ENCODE assay signal across 16 cellular contexts in the genomic region with DNA sequence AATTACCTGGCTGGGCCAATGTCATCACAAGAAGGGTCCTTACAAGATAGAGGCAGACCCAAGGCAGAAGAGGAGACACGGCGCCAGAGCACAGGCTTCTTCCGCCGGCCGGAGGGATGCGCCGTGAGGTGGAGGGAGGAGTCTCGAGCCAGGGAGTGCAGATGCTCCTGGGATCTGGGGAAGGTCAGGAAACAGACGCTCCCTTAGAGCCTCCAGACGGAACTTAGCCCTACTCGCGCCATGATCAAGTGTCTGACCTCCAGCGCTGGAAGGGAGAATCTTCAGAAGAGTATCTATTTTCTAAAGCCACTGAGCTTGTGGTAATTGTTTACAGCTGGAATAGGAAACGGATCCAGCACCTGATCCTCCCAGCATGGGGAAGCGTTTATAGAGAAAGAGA.
DNase-seq lines count a peak whose midpoint lies in the region; ATAC-seq, FAIRE-seq and TF ChIP-seq lines count a peak whose summit lies in the region.
"Had no signal": no experiment of that assay in that cellular context is flagged by ENCODE, and none has a peak within 500 bp of the region (broad histone marks: within the 10 kb centered on the region; RNA-seq: fewer than 3 reads in every experiment).

No MANE protein-coding gene starts in this region.

- H2AFZ ChIP-seq in H1 (ENCODE audit: low read length) = peak overlapping the region; percentile 39; the same call in 1 of the 2 replicates

- no peak overlapping the region for H3K27ac Mint-ChIP-seq in osteocyte (ENCODE audit: unreplicated experiment)
- H3K27ac Mint-ChIP-seq: B cell; CD8-positive, alpha-beta T cell had no signal

- H3K9me3 ChIP-seq in H1 (ENCODE audit: insufficient read depth in 2 of 2, low read depth in 1 of 2, low read length in 1 of 2) (no peaks in the 10 kb centered on the region), body of pancreas (no peaks in the 10 kb centered on the region)
- H3K9me3 ChIP-seq: HAP-1 had no signal

- H3K27me3 Mint-ChIP-seq in osteocyte (ENCODE audit: unreplicated experiment) = no peaks in the 10 kb centered on the region
- H3K27me3 Mint-ChIP-seq: B cell had no signal

- no peak overlapping the region for H4K5ac ChIP-seq in H1 (ENCODE audit: insufficient read length, low read depth, low read length)

- no peaks in the 10 kb centered on the region for H3K79me1 ChIP-seq in H1 (ENCODE audit: low read depth, low read length)

- TF ChIP-seq POLR2A in H1 (IDR thresholded peaks at IDR 0.05; ENCODE audit: control extremely low read depth in 1 of 2, low read depth in 2 of 2, low read length in 2 of 2) (no peak), body of pancreas (IDR thresholded peaks at IDR 0.05) (no peak)

- H2BK120ac ChIP-seq in H1 (replicated peaks; ENCODE audit: low read depth, low read length) = no peak overlapping the region

- no peak overlapping the region for H3K4me2 ChIP-seq in H1 (ENCODE audit: insufficient read depth in 1 of 2, low read depth in 2 of 2, low read length in 2 of 2)
- H3K4me2 ChIP-seq: BLaER1 treated with 17β-estradiol and CSF1 and Interleukin-3, amounts not matched to agents 10 nM and 100 nM had no signal

- DNase-seq in cardiac septum (ENCODE audit: low spot score) = peak; percentile 39
- no peak for DNase-seq in Right ventricle myocardium inferior (ENCODE audit: missing footprints)
- DNase-seq in H1 (ENCODE audit: low read depth in 1 of 2, low spot score in 2 of 2) = no peak
- peak; percentile 66 for DNase-seq in osteocyte (ENCODE audit: extremely low spot score, unreplicated experiment)
- DNase-seq in SIG-M5 (lab: John Stamatoyannopoulos, UW) = no peak
- no peak for DNase-seq in body of pancreas
- no peak for DNase-seq in HuH-7 (ENCODE audit: low spot score)
- DNase-seq: Calu3; CD8-positive, alpha-beta T cell; DMS79 treated with DMSO at 0.1 percent for 48 hours; GF-D8; GOT3 had no signal

- no peaks in the 10 kb centered on the region for H3K79me2 ChIP-seq in H1 (ENCODE audit: control insufficient read depth in 1 of 2, insufficient read depth in 2 of 2, low read length in 2 of 2)

- H3K4me3 ChIP-seq in H1 (ENCODE audit: extremely low read depth in 1 of 4, insufficient read depth in 2 of 4, low read depth in 3 of 4, low read length in 4 of 4) = no peak overlapping the region
- no peak overlapping the region for H3K4me3 ChIP-seq in body of pancreas
- H3K4me3 ChIP-seq: BLaER1 treated with 17β-estradiol and CSF1 and Interleukin-3, amounts not matched to agents 10 nM and 100 nM; HAP-1 had no signal

- H3K56ac ChIP-seq in H1 (replicated peaks; ENCODE audit: insufficient read length, low read depth, low read length) = no peak overlapping the region

- H3K23me2 ChIP-seq in H1 (ENCODE audit: low read depth, low read length) = no peaks in the 10 kb centered on the region

- H2BK15ac ChIP-seq in H1 (ENCODE audit: low read length) = no peak overlapping the region

- no peak overlapping the region for H3K18ac ChIP-seq in H1 (ENCODE audit: extremely low read depth, low read length)

- H3K9me3 Mint-ChIP-seq in osteocyte (ENCODE audit: unreplicated experiment) = peaks cover 49% of the 10 kb centered on the region
- H3K9me3 Mint-ChIP-seq: CD8-positive, alpha-beta T cell had no signal

- CTCF ChIA-PET in H1 (lab: Charles Lee; ENCODE audit: partially characterized antibody) = no interaction called here

- no peaks in the 10 kb centered on the region for H3K36me3 Mint-ChIP-seq in osteocyte (ENCODE audit: unreplicated experiment)
- H3K36me3 Mint-ChIP-seq: CD8-positive, alpha-beta T cell had no signal

- H2BK5ac ChIP-seq in H1 (ENCODE audit: low read depth, low read length) = no peak overlapping the region

- FAIRE-seq in H1 (lab: Jason Lieb, UNC) = no peak
- FAIRE-seq: HepG2 had no signal

- no peak overlapping the region for H3K9ac ChIP-seq in H1 (replicated peaks in 1 of 4; ENCODE audit: extremely low read depth in 1 of 4, low read depth in 3 of 4, low read length in 3 of 4)
- H3K9ac ChIP-seq: BLaER1 treated with 17β-estradiol and CSF1 and Interleukin-3, amounts not matched to agents 10 nM and 100 nM had no signal

- no peak overlapping the region for H3K23ac ChIP-seq in H1 (ENCODE audit: insufficient read length)

- 89% methylated on average over 15 of the region's 15 CpGs; no CpG with 5 or more reads in 1 of the 2 experiments for WGBS in H1 (ENCODE audit: extremely low coverage in 1 of 2, insufficient coverage in 1 of 2, insufficient read length in 1 of 2, insufficient replicate concordance in 2 of 2, low coverage in 1 of 2, low lambda C conversion rate in 2 of 2, missing lambda C conversion rate in 1 of 2), 2 experiments
- WGBS in body of pancreas, 2 donors = 73 to 83% methylated on average over 15 of the region's 15 CpGs

- intact Hi-C loops in cardiac septum (cut with DNase I) (no loop called here), Right ventricle myocardium inferior (cut with DNase I) (no loop called here), body of pancreas (cut with DNase I) (no loop called here)

- H4K91ac ChIP-seq in H1 (replicated peaks; ENCODE audit: insufficient read length, low read length) = no peak overlapping the region

- no peak for ATAC-seq in Right ventricle myocardium inferior
- ATAC-seq in body of pancreas = no peak
- ATAC-seq: CD8-positive, alpha-beta T cell; HepG2 had no signal

- POLR2A ChIA-PET in H1 (lab: Charles Lee; ENCODE audit: partially characterized antibody) = no interaction called here

- H2AK5ac ChIP-seq in H1 (ENCODE audit: low read depth, low read length) = no peak overlapping the region

- H4K8ac ChIP-seq in H1 (ENCODE audit: extremely low read depth, insufficient read depth, low read length) = no peak overlapping the region

- no peak overlapping the region for H3K4me3 Mint-ChIP-seq in osteocyte (ENCODE audit: unreplicated experiment)
- H3K4me3 Mint-ChIP-seq: B cell; CD8-positive, alpha-beta T cell had no signal

- no peak for TF ChIP-seq EP300 in H1 (IDR thresholded peaks at IDR 0.05; ENCODE audit: borderline replicate concordance in 1 of 2, low read depth in 2 of 2, low read length in 2 of 2)

- H4K20me1 ChIP-seq in H1 (replicated peaks in 1 of 2; ENCODE audit: control insufficient read depth in 1 of 2, insufficient read depth in 2 of 2, low read length in 2 of 2) = no peaks in the 10 kb centered on the region
- H4K20me1 ChIP-seq: BLaER1 treated with 17β-estradiol and CSF1 and Interleukin-3, amounts not matched to agents 10 nM and 100 nM had no signal

- H3K4me1 Mint-ChIP-seq in osteocyte (ENCODE audit: unreplicated experiment) = no peaks in the 10 kb centered on the region
- H3K4me1 Mint-ChIP-seq: B cell had no signal

- no peak overlapping the region for H3K14ac ChIP-seq in H1 (ENCODE audit: insufficient read length)

- TF ChIP-seq RAD21 in H1 (IDR thresholded peaks at IDR 0.05 in 1 of 2, conservative IDR thresholded peaks at IDR 0.05 in 1 of 2; ENCODE audit: low read depth in 2 of 2, low read length in 2 of 2) = no peak

- H3K4ac ChIP-seq in H1 (replicated peaks; ENCODE audit: insufficient read length, low read depth, low read length) = no peak overlapping the region

- no peak overlapping the region for H2BK12ac ChIP-seq in H1 (ENCODE audit: low read depth, low read length)

- H3K36me3 ChIP-seq in H1 (ENCODE audit: control insufficient read depth in 2 of 4, insufficient read depth in 4 of 4, low read length in 3 of 4) (no peaks in the 10 kb centered on the region), body of pancreas (replicated peaks in 1 of 2; ENCODE audit: insufficient read depth in 1 of 2, low read depth in 2 of 2) (no peaks in the 10 kb centered on the region)
- H3K36me3 ChIP-seq: BLaER1 treated with 17β-estradiol and CSF1 and Interleukin-3, amounts not matched to agents 10 nM and 100 nM; HAP-1 had no signal

- TF ChIP-seq CTCF in H1 (IDR thresholded peaks at IDR 0.05; ENCODE audit: control extremely low read depth in 1 of 3, insufficient read depth in 1 of 3, low read depth in 1 of 3, low read length in 3 of 3) (no peak), osteocyte (IDR thresholded peaks at IDR 0.05) (no peak), body of pancreas (IDR thresholded peaks at IDR 0.05) (no peak)

- no peak overlapping the region for H2BK20ac ChIP-seq in H1 (ENCODE audit: low read length)

- H3K4me1 ChIP-seq in H1 (replicated peaks in 1 of 4; ENCODE audit: control insufficient read depth in 3 of 4, insufficient read depth in 4 of 4, low read length in 3 of 4) (no peaks in the 10 kb centered on the region), body of pancreas (no peaks in the 10 kb centered on the region)
- H3K4me1 ChIP-seq: HAP-1 had no signal

- H3K27me3 ChIP-seq in H1 (replicated peaks in 1 of 4; ENCODE audit: control insufficient read depth in 3 of 4, extremely low read depth in 1 of 4, insufficient read depth in 3 of 4, low read length in 3 of 4) (no peaks in the 10 kb centered on the region), body of pancreas (no peaks in the 10 kb centered on the region)
- H3K27me3 ChIP-seq: BLaER1 treated with 17β-estradiol and CSF1 and Interleukin-3, amounts not matched to agents 10 nM and 100 nM had no signal

- no peak overlapping the region for H3K27ac ChIP-seq in H1 (ENCODE audit: low read depth, low read length)
- H3K27ac ChIP-seq in body of pancreas = no peak overlapping the region
- H3K27ac ChIP-seq: BLaER1 treated with 17β-estradiol and CSF1 and Interleukin-3, amounts not matched to agents 10 nM and 100 nM had no signal

TF ChIP-seq in H1, 55 proteins besides CTCF, POLR2A, EP300 and RAD21:
- TF ChIP-seq SP2 (IDR thresholded peaks at IDR 0.05; ENCODE audit: low read length) (no peak), JUN (IDR thresholded peaks at IDR 0.05; ENCODE audit: low read depth, low read length) (no peak), CTBP2 (IDR thresholded peaks at IDR 0.05; ENCODE audit: borderline replicate concordance, insufficient read depth, insufficient read length, low read length) (no peak), PHF8 (conservative IDR thresholded peaks at IDR 0.05; ENCODE audit: low read depth, low read length) (no peak), SRF (IDR thresholded peaks at IDR 0.05; ENCODE audit: low read depth, low read length) (no peak), POLR2AphosphoS5 (IDR thresholded peaks at IDR 0.05; ENCODE audit: low read depth, low read length) (no peak), ASH2L (IDR thresholded peaks at IDR 0.05; ENCODE audit: low read length) (no peak), SUZ12 (IDR thresholded peaks at IDR 0.05; ENCODE audit: low read length) (no peak), JUND (IDR thresholded peaks at IDR 0.05; ENCODE audit: low read length) (no peak)
- TF ChIP-seq, protein P1, sequence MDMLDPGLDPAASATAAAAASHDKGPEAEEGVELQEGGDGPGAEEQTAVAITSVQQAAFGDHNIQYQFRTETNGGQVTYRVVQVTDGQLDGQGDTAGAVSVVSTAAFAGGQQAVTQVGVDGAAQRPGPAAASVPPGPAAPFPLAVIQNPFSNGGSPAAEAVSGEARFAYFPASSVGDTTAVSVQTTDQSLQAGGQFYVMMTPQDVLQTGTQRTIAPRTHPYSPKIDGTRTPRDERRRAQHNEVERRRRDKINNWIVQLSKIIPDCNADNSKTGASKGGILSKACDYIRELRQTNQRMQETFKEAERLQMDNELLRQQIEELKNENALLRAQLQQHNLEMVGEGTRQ (IDR thresholded peaks at IDR 0.05; ENCODE audit: low read length) = no peak

Comparison
In these comparisons a context has a peak if more than half of its experiments do, and no peak if none do; other contexts are left out.
1. DNase-seq: peak in cardiac septum (single experiment) and osteocyte (single experiment); none in Right ventricle myocardium inferior (single experiment), H1 (0 of 2), SIG-M5 (single experiment), body of pancreas (0 of 4) and HuH-7 (single experiment).